ENCODE assay signal across 1 cellular context in genomic region chr12:1605129-1606020, GRCh38.
TF ChIP-seq lines count a peak whose summit lies in the region.

No MANE protein-coding gene starts in this region.

TF ChIP-seq in K562, 482 proteins besides CTCF, POLR2A, EP300 and RAD21 (continued from another document):
- TF ChIP-seq PBX2 (CRISPR knock-in tag; IDR thresholded peaks at IDR 0.05; ENCODE audit: low read depth) (no peak), PBX2 (tag; conservative IDR thresholded peaks at IDR 0.05; ENCODE audit: low read depth) (no peak), RBM39 (optimal IDR thresholded peaks at IDR 0.05; ENCODE audit: low read depth, low read length) (no peak), KLF1 (tag; IDR thresholded peaks at IDR 0.05) (no peak), GATAD2A (IDR thresholded peaks at IDR 0.05) (peak; percentile 93; the same call in 1 of the 2 replicates), MED1 (CRISPR knock-in tag; IDR thresholded peaks at IDR 0.05; ENCODE audit: borderline replicate concordance) (no peak), ZBTB26 (CRISPR knock-in tag; IDR thresholded peaks at IDR 0.05) (peak; percentile 50; the same call in 1 of the 2 replicates)
- TF ChIP-seq, protein P1, sequence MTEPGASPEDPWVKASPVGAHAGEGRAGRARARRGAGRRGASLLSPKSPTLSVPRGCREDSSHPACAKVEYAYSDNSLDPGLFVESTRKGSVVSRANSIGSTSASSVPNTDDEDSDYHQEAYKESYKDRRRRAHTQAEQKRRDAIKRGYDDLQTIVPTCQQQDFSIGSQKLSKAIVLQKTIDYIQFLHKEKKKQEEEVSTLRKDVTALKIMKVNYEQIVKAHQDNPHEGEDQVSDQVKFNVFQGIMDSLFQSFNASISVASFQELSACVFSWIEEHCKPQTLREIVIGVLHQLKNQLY (CRISPR knock-in tag; conservative IDR thresholded peaks at IDR 0.05), result no peak
